8 cellular contexts compared by ENCODE assay signal in the genomic region with DNA sequence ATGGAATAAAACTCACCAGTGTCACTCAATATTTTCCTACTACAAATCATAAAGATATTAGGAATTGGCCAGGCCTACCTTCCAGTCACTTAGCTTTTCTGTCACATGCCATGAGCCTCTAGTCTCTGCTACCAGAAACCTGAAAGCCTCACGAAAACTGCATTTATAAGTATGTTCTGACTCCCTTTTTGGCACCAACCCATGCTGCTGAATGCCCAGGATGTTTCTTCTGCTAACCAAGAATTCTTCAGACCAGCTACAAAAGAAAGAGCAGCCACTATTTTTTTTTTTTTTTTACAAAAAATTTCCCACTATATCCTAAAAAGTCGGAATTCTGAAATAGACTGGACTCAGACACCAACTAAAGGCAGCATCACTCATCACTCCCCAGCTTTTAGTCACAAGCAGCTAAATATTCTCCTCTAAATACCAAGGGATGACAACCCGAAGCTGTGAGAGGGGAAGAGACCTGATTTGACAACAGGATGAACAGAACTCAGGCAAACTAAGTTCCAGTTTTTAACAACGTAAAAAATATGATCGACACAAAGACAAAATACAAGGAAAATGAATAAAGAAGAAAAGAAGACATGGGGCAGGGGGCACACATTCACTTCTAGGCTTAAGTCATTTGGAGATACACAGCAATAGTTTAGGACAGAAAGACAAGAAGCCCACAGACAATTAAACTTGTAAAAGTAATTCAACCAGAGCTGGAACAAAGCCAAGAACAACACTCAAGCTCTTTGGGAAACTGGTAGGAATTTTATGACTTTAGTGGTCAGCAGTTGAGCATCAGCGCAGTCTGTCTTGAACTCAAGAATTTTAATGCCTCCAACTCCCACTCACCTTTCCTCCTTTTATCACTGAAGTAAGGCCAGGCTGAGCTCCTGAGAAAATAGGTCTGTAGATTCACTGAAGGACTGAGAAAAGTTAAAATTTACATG. TPM values are rescaled to one million over a fixed set of nuclear protein-coding genes. Genes with fewer than 3 reads are reported as not detected.
DNase-seq lines count a peak whose midpoint lies in the region; ATAC-seq and TF ChIP-seq lines count a peak whose summit lies in the region.

No MANE protein-coding gene starts in this region.

- DNase-seq in activated CD4-positive, alpha-beta T cell treated with anti-CD3 and anti-CD28 coated beads, Interleukin-2, amount 10 ng/mL, durations not matched to agents 7 days and 5 days, result no peak
- DNase-seq in activated CD4-positive, alpha-beta T cell treated with anti-CD3 and anti-CD28 coated beads, Interleukin-2, amount 50 U/mL, for 1 hour, result no peak
- DNase-seq in NCI-H510A (lab: John Stamatoyannopoulos, UW) (peak; percentile 26), choroid plexus epithelial cell (ENCODE audit: low read depth) (peak; percentile 95), myocyte (ENCODE audit: low read depth) (peak; percentile 77), mesenteric fat pad (ENCODE audit: low spot score) (no peak)

- CTCF ChIA-PET in activated CD4-positive, alpha-beta T cell treated with anti-CD3 and anti-CD28 coated beads, Interleukin-2, amount 10 ng/mL, durations not matched to agents 7 days and 5 days (lab: Charles Lee), result interaction anchor here (0.6 to 1.5 kb wide), 6 partner anchors 8 to 445 kb away, joined by 3 to 11 read pairs (median 4); no protein-coding TSS in a partner anchor

- peak overlapping the region; percentile 99 for H3K4me3 Mint-ChIP-seq in activated CD4-positive, alpha-beta T cell treated with anti-CD3 and anti-CD28 coated beads, Interleukin-2, amount 10 ng/mL, durations not matched to agents 7 days and 5 days

- no peaks in the 10 kb centered on the region for H3K27me3 Mint-ChIP-seq in activated CD4-positive, alpha-beta T cell treated with anti-CD3 and anti-CD28 coated beads, Interleukin-2, amount 10 ng/mL, durations not matched to agents 7 days and 5 days

- POLR2A ChIA-PET in activated CD4-positive, alpha-beta T cell treated with anti-CD3 and anti-CD28 coated beads, Interleukin-2, amount 10 ng/mL, durations not matched to agents 7 days and 5 days (lab: Charles Lee), result interaction anchor here (0.6 kb wide), 1 partner anchor 175 kb away, joined by 6 read pairs; no protein-coding TSS in a partner anchor

- ATAC-seq in GM21529 (IDR thresholded peaks at IDR 0.05; ENCODE audit: unreplicated experiment), result no peak
- no peak for ATAC-seq in activated CD4-positive, CD25-positive, alpha-beta regulatory T cell treated with anti-CD3 and anti-CD28 coated beads, Interleukin-2, amount 50 U/mL, for 24 hours

- peaks cover 53% of the 10 kb centered on the region for H3K4me1 Mint-ChIP-seq in activated CD4-positive, alpha-beta T cell treated with anti-CD3 and anti-CD28 coated beads, Interleukin-2, amount 10 ng/mL, durations not matched to agents 7 days and 5 days

- no peak for TF ChIP-seq CTCF in choroid plexus epithelial cell (conservative IDR thresholded peaks at IDR 0.05; ENCODE audit: low read depth, low read length)

- peak overlapping the region; percentile 98 for H3K27ac Mint-ChIP-seq in activated CD4-positive, alpha-beta T cell treated with anti-CD3 and anti-CD28 coated beads, Interleukin-2, amount 10 ng/mL, durations not matched to agents 7 days and 5 days

- peak overlapping the region; percentile 98 for H3K4me3 ChIP-seq in choroid plexus epithelial cell (ENCODE audit: low read depth, low read length)

- no peaks in the 10 kb centered on the region for H3K9me3 Mint-ChIP-seq in activated CD4-positive, alpha-beta T cell treated with anti-CD3 and anti-CD28 coated beads, Interleukin-2, amount 10 ng/mL, durations not matched to agents 7 days and 5 days

- peaks cover 16% of the 10 kb centered on the region for H3K36me3 Mint-ChIP-seq in activated CD4-positive, alpha-beta T cell treated with anti-CD3 and anti-CD28 coated beads, Interleukin-2, amount 10 ng/mL, durations not matched to agents 7 days and 5 days (ENCODE audit: low read depth)

RNA-seq across cellular contexts. Expression of gene DCAF8, which starts 1.6 kb away (rescaled TPM):
- total RNA-seq in activated CD4-positive, alpha-beta T cell treated with anti-CD3 and anti-CD28 coated beads, Interleukin-2, amount 10 ng/mL, durations not matched to agents 7 days and 5 days, result 100 to 1,000 TPM; 112 to 117 TPM
- total RNA-seq in myocyte (96.9 and 101 TPM in 2 replicates), mesenteric fat pad (127 TPM)
- polyA plus RNA-seq in myocyte (2012), result 142 TPM

RNA-seq across cellular contexts. Expression of gene PEX19, which starts 24.2 kb away (rescaled TPM):
- total RNA-seq in activated CD4-positive, alpha-beta T cell treated with anti-CD3 and anti-CD28 coated beads, Interleukin-2, amount 10 ng/mL, durations not matched to agents 7 days and 5 days, result 10 to 100 TPM; 48.8 to 49.8 TPM
- total RNA-seq in myocyte (67.5 and 85.1 TPM in 2 replicates), mesenteric fat pad (144 TPM)
- 73.9 TPM for polyA plus RNA-seq in myocyte (2012)

RNA-seq across cellular contexts. Expression of gene PEA15, which starts 55.5 kb away (rescaled TPM):
- 10 to 100 TPM; 29.3 to 32.5 TPM for total RNA-seq in activated CD4-positive, alpha-beta T cell treated with anti-CD3 and anti-CD28 coated beads, Interleukin-2, amount 10 ng/mL, durations not matched to agents 7 days and 5 days
- 221 and 228 TPM in 2 replicates for total RNA-seq in myocyte
- 1,080 TPM for polyA plus RNA-seq in myocyte (2012)
- 486 TPM for total RNA-seq in mesenteric fat pad

Comparison
In these comparisons a context has a peak if more than half of its experiments do, and no peak if none do; other contexts are left out.
1. DNase-seq: peak in NCI-H510A (single experiment), choroid plexus epithelial cell (single experiment) and myocyte (single experiment); none in activated CD4-positive, alpha-beta T cell treated with anti-CD3 and anti-CD28 coated beads, Interleukin-2, amount 10 ng/mL, durations not matched to agents 7 days and 5 days (single experiment), activated CD4-positive, alpha-beta T cell treated with anti-CD3 and anti-CD28 coated beads, Interleukin-2, amount 50 U/mL, for 1 hour (single experiment) and mesenteric fat pad (single experiment).